10 cellular contexts compared by ENCODE assay signal in genomic region chr10:97889461-97890265, GRCh38. TPM values are rescaled to one million over a fixed set of nuclear protein-coding genes. Genes with fewer than 3 reads are reported as not detected.
DNase-seq lines count a peak whose midpoint lies in the region; ATAC-seq, FAIRE-seq and TF ChIP-seq lines count a peak whose summit lies in the region.
"Had no signal": no experiment of that assay in that cellular context is flagged by ENCODE, and none has a peak within 500 bp of the region (broad histone marks: within the 10 kb centered on the region; RNA-seq: fewer than 3 reads in every experiment).

No MANE protein-coding gene starts in this region.

- FAIRE-seq in H54 (lab: Jason Lieb, UNC) (peak; percentile 91), endothelial cell of umbilical vein (lab: Jason Lieb, UNC) (peak; percentile 68)
- FAIRE-seq: TTC549 had no signal

- peak overlapping the region; percentile 3 for H2AFZ ChIP-seq in endothelial cell of umbilical vein (ENCODE audit: low read depth, low read length)
- H2AFZ ChIP-seq in parathyroid adenoma: peak overlapping the region; percentile 70

- TF ChIP-seq CTCF in endothelial cell of umbilical vein (IDR thresholded peaks at IDR 0.05; ENCODE audit: extremely low read depth in 1 of 2, insufficient read depth in 1 of 2, low read depth in 1 of 2, low read length in 2 of 2): no peak
- TF ChIP-seq CTCF in parathyroid adenoma (IDR thresholded peaks at IDR 0.05): no peak
- TF ChIP-seq CTCF in endothelial cell (IDR thresholded peaks at IDR 0.05; ENCODE audit: unreplicated experiment): no peak

- ATAC-seq in HG02759 (IDR thresholded peaks at IDR 0.05; ENCODE audit: unreplicated experiment) (no peak), HG03342 (IDR thresholded peaks at IDR 0.05; ENCODE audit: unreplicated experiment) (no peak)

- no peaks in the 10 kb centered on the region for H3K9me1 ChIP-seq in endothelial cell of umbilical vein (replicated peaks; ENCODE audit: control insufficient read depth, extremely low read depth, insufficient read depth, low read length)

- H3K4me3 ChIP-seq in endothelial cell of umbilical vein (replicated peaks in 1 of 3; ENCODE audit: insufficient read depth in 1 of 3, low read depth in 1 of 3, low read length in 3 of 3) (no peak overlapping the region), parathyroid adenoma (ENCODE audit: low read depth, low read length) (no peak overlapping the region)

- H3K4me1 ChIP-seq in endothelial cell of umbilical vein (ENCODE audit: control insufficient read depth, extremely low read depth, insufficient read depth, low read length): peaks cover 2% of the 10 kb centered on the region
- H3K4me1 ChIP-seq in parathyroid adenoma: no peaks in the 10 kb centered on the region

- no peak overlapping the region for H3K4me3 Mint-ChIP-seq in endothelial cell (ENCODE audit: unreplicated experiment)
- H3K4me3 Mint-ChIP-seq: type B pancreatic cell had no signal

- H3K36me3 ChIP-seq in endothelial cell of umbilical vein (ENCODE audit: control insufficient read depth in 2 of 2, extremely low read depth in 1 of 2, insufficient read depth in 2 of 2, low read length in 2 of 2) (no peaks in the 10 kb centered on the region), parathyroid adenoma (ENCODE audit: control insufficient read depth, insufficient read depth, low read length) (no peaks in the 10 kb centered on the region)

- H3K27ac Mint-ChIP-seq in endothelial cell (ENCODE audit: unreplicated experiment): no peak overlapping the region
- H3K27ac Mint-ChIP-seq: type B pancreatic cell had no signal

- H3K79me2 ChIP-seq in endothelial cell of umbilical vein (ENCODE audit: control insufficient read depth, insufficient read depth, low read length) (no peaks in the 10 kb centered on the region), parathyroid adenoma (no peaks in the 10 kb centered on the region)

- H4K20me1 ChIP-seq in endothelial cell of umbilical vein (replicated peaks; ENCODE audit: control insufficient read depth, extremely low read depth, insufficient read depth, low read length): no peaks in the 10 kb centered on the region

- H3K9me3 ChIP-seq in endothelial cell of umbilical vein (replicated peaks; ENCODE audit: control insufficient read depth, insufficient read depth, low read length) (no peaks in the 10 kb centered on the region), parathyroid adenoma (ENCODE audit: control insufficient read depth, low read length) (no peaks in the 10 kb centered on the region)

- H3K27me3 ChIP-seq in endothelial cell of umbilical vein (ENCODE audit: control insufficient read depth in 2 of 2, insufficient read depth in 2 of 2, low read length in 2 of 2) (no peaks in the 10 kb centered on the region), parathyroid adenoma (ENCODE audit: control insufficient read depth, insufficient read depth, low read length) (no peaks in the 10 kb centered on the region)

- DNase-seq in H54 (ENCODE audit: insufficient read length, low spot score) (peak; percentile 94), NCI-H345 treated with DMSO at 0.1 percent for 48 hours (lab: John Stamatoyannopoulos, UW; ENCODE audit: unreplicated experiment) (peak; percentile 49), endothelial cell of umbilical vein (ENCODE audit: low read depth, low spot score) (peak; percentile 71), endothelial cell (ENCODE audit: low spot score) (no peak), dedifferentiated amniotic fluid mesenchymal stem cell (ENCODE audit: extremely low spot score) (no peak)

- no peaks in the 10 kb centered on the region for H3K4me1 Mint-ChIP-seq in endothelial cell (ENCODE audit: unreplicated experiment)

- intact Hi-C loops in endothelial cell of umbilical vein (cut with micrococcal nuclease): no loop called here

- TF ChIP-seq POLR2A in H54 (IDR thresholded peaks at IDR 0.05; ENCODE audit: low read depth, low read length) (no peak), endothelial cell of umbilical vein (IDR thresholded peaks at IDR 0.05; ENCODE audit: low read depth, low read length) (no peak)

- POLR2A ChIA-PET in endothelial cell of umbilical vein (lab: Charles Lee): no interaction called here

- CTCF ChIA-PET in endothelial cell of umbilical vein (lab: Charles Lee): interaction anchor here (1.1 to 2.4 kb wide), 4 partner anchors 13 to 72 kb away, joined by 4 to 19 read pairs (median 13); no protein-coding TSS in a partner anchor

- no TSS peak for BruUV-seq in endothelial cell of umbilical vein (replicated peaks; lab: Mats Ljungman, UMichigan)

- dilution Hi-C loops in endothelial cell of umbilical vein (cut with MboI; ENCODE audit: extremely low pct_ligation_motif_present, low sequenced_read_pairs): no loop called here

- H3K27me3 Mint-ChIP-seq in endothelial cell (ENCODE audit: unreplicated experiment): peaks cover 3% of the 10 kb centered on the region

- no peaks in the 10 kb centered on the region for H3K36me3 Mint-ChIP-seq in endothelial cell (ENCODE audit: low read depth, unreplicated experiment)
- H3K36me3 Mint-ChIP-seq: type B pancreatic cell had no signal

- H3K9ac ChIP-seq in endothelial cell of umbilical vein (replicated peaks; ENCODE audit: extremely low read depth, insufficient read depth, low read length) (no peak overlapping the region), parathyroid adenoma (no peak overlapping the region)

- no peaks in the 10 kb centered on the region for H3K9me3 Mint-ChIP-seq in endothelial cell (ENCODE audit: unreplicated experiment)
- H3K9me3 Mint-ChIP-seq: type B pancreatic cell had no signal

- H3K27ac ChIP-seq in endothelial cell of umbilical vein (ENCODE audit: insufficient read depth, low read depth, low read length) (peak overlapping the region; percentile 2), parathyroid adenoma (no peak overlapping the region)

- H3K4me2 ChIP-seq in endothelial cell of umbilical vein (ENCODE audit: insufficient read depth, low read length): no peak overlapping the region
- H3K4me2 ChIP-seq in parathyroid adenoma (ENCODE audit: low read length): no peak overlapping the region

TF ChIP-seq in endothelial cell of umbilical vein, 7 proteins besides CTCF, POLR2A, EP300 and RAD21:
- TF ChIP-seq GATA2 (IDR thresholded peaks at IDR 0.05; ENCODE audit: insufficient read depth, insufficient read length, low read depth, low read length): no peak
- TF ChIP-seq JUN (IDR thresholded peaks at IDR 0.05; ENCODE audit: borderline replicate concordance, insufficient read depth, insufficient read length, low read depth): no peak
- TF ChIP-seq POLR2AphosphoS5 (IDR thresholded peaks at IDR 0.05; ENCODE audit: insufficient read depth, low read depth, low read length): peak; percentile 16
- TF ChIP-seq EZH2 (IDR thresholded peaks at IDR 0.05; ENCODE audit: borderline replicate concordance, low read depth, low read length, severe bottlenecking): no peak
- TF ChIP-seq FOS (IDR thresholded peaks at IDR 0.05; ENCODE audit: borderline replicate concordance, insufficient read depth, low read length): peak; percentile 44
- no peak for TF ChIP-seq MYC (IDR thresholded peaks at IDR 0.05; ENCODE audit: low read depth, low read length)
- TF ChIP-seq MAX (IDR thresholded peaks at IDR 0.05; ENCODE audit: insufficient read depth, insufficient read length): no peak

RNA-seq across cellular contexts. Expression of gene GOLGA7B, which starts 40.0 kb away (rescaled TPM):
- total RNA-seq in endothelial cell of umbilical vein (not detected in 2 replicates), endothelial cell (ENCODE audit: unreplicated experiment) (2.5 TPM)
- polyA plus RNA-seq in endothelial cell of umbilical vein: 0.02 and 0.03 TPM in 2 replicates
- 0.01 TPM in 1 of 2 replicates, not detected in the other for polyA plus RNA-seq in endothelial cell of umbilical vein (2011; cell fraction: cytosol; rRNA removed)
- polyA plus RNA-seq in endothelial cell of umbilical vein (2011; cell fraction: nucleus; rRNA removed): not detected in 2 replicates
- polyA plus RNA-seq in endothelial cell of umbilical vein (2012): 0.04 and 0.15 TPM in 2 replicates
- not detected in 2 replicates for polyA minus RNA-seq in endothelial cell of umbilical vein
- polyA minus RNA-seq in endothelial cell of umbilical vein (2011; cell fraction: cytosol; rRNA and poly(A)+ RNA removed): not detected
- not detected in 2 replicates for polyA minus RNA-seq in endothelial cell of umbilical vein (2011; cell fraction: nucleus; rRNA and poly(A)+ RNA removed)

Comparison
In these comparisons a context has a peak if more than half of its experiments do, and no peak if none do; other contexts are left out.
1. DNase-seq: peak in H54 (single experiment), NCI-H345 treated with DMSO at 0.1 percent for 48 hours (single experiment) and endothelial cell of umbilical vein (single experiment); none in endothelial cell (single experiment) and dedifferentiated amniotic fluid mesenchymal stem cell (single experiment).